20 cellular contexts compared by ENCODE assay signal in the genomic region with DNA sequence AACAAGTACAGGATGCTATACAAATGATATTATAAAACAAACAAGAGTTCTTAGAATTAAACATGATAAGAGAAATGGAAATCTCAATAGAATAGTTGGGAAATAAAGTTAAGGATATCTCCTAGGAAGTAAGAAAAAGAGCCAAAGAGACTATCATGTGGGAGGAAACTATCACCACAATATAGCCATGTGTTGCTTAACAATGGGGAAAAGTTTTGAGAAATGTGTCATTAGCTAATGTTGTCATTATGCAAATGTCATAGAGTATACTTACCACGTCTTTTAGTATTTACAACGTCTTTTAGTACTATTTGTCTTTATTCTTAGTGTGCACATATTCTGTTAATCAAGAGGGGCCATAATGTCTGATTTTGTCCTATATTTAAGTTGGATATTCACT. TPM values are rescaled to one million over a fixed set of nuclear protein-coding genes. Genes with fewer than 3 reads are reported as not detected.
A peak's percentile ranks its signal among the peaks of the same experiment; 100 is the strongest.
DNase-seq lines count a peak whose midpoint lies in the region; ATAC-seq, FAIRE-seq and TF ChIP-seq lines count a peak whose summit lies in the region.
"Had no signal": no experiment of that assay in that cellular context is flagged by ENCODE, and none has a peak within 500 bp of the region (broad histone marks: within the 10 kb centered on the region; RNA-seq: fewer than 3 reads in every experiment).

No MANE protein-coding gene starts in this region.

- intact Hi-C loops in PC-9 (cut with micrococcal nuclease; ENCODE audit: unreplicated experiment), result no loop called here
- intact Hi-C loops in K562 (cut with micrococcal nuclease), result no loop called here

- H3K4me1 ChIP-seq in PC-9 (replicated peaks; ENCODE audit: insufficient read depth) (peaks cover 6% of the 10 kb centered on the region), K562 (replicated peaks in 1 of 2; ENCODE audit: control insufficient read depth in 2 of 2, insufficient read depth in 2 of 2, low read length in 2 of 2) (peaks cover 6 to 8% of the 10 kb centered on the region in 2 experiments), smooth muscle cell (ENCODE audit: low read depth) (peaks cover under 1% of the 10 kb centered on the region)
- H3K4me1 ChIP-seq: BLaER1, Caco-2 had no signal

- TF ChIP-seq POLR2A in K562 (conservative IDR thresholded peaks at IDR 0.05), result no peak

- H4K20me1 ChIP-seq in PC-9 (ENCODE audit: insufficient read depth) (no peaks in the 10 kb centered on the region), K562 (replicated peaks; ENCODE audit: control insufficient read depth, insufficient read depth, low read length) (no peaks in the 10 kb centered on the region), smooth muscle cell (ENCODE audit: low read depth) (no peaks in the 10 kb centered on the region)
- H4K20me1 ChIP-seq: BLaER1 had no signal

- no peak for TF ChIP-seq RAD21 in K562 (CRISPR knock-in tag; conservative IDR thresholded peaks at IDR 0.05 in 1 of 2, IDR thresholded peaks at IDR 0.05 in 1 of 2)

- H3K27ac Mint-ChIP-seq in nephron progenitor cell, result no peak overlapping the region
- H3K27ac Mint-ChIP-seq: B cell; CD8-positive, alpha-beta T cell; GM23338; H9 had no signal

- H3K4me2 ChIP-seq in PC-9, result peak overlapping the region; percentile 45
- H3K4me2 ChIP-seq in K562 (ENCODE audit: insufficient read depth, low read length), result no peak overlapping the region
- H3K4me2 ChIP-seq in smooth muscle cell, result peak overlapping the region; percentile 4
- H3K4me2 ChIP-seq: BLaER1, GM23338 had no signal

- POLR2A ChIA-PET in PC-9 (lab: Charles Lee; ENCODE audit: unreplicated experiment) (interaction anchor here (0.8 kb wide), 1 partner anchor 16 kb away, joined by 11 read pairs; no protein-coding TSS in a partner anchor), K562 (lab: Yijun Ruan, JAX) (no interaction called here)

- WGBS in K562 (ENCODE audit: insufficient coverage, low coverage, missing lambda C conversion rate), result 3% methylated on average over 2 of the region's 2 CpGs
- WGBS in smooth muscle cell (ENCODE audit: low lambda C conversion rate), result 29% methylated on average over 2 of the region's 2 CpGs

- H3K79me2 ChIP-seq in PC-9 (ENCODE audit: low read depth) (no peaks in the 10 kb centered on the region), K562 (ENCODE audit: control insufficient read depth, insufficient read depth, low read length) (no peaks in the 10 kb centered on the region), smooth muscle cell (ENCODE audit: low read depth) (no peaks in the 10 kb centered on the region)

- no peak for TF ChIP-seq EP300 in K562 (IDR thresholded peaks at IDR 0.05; ENCODE audit: low read length)

- BruUV-seq in PC-9 (replicated peaks; lab: Mats Ljungman, UMichigan), result no TSS peak
- no TSS peak for BruUV-seq in K562 (replicated peaks; lab: Mats Ljungman, UMichigan)

- H3K36me3 Mint-ChIP-seq in nephron progenitor cell (ENCODE audit: low read depth), result no peaks in the 10 kb centered on the region
- H3K36me3 Mint-ChIP-seq: CD4-positive, CD25-positive, alpha-beta regulatory T cell; CD8-positive, alpha-beta T cell had no signal

- no peak for FAIRE-seq in K562 (lab: Jason Lieb, UNC)
- FAIRE-seq: G401.6, GM12878, GM19239 had no signal

- H3K4me3 Mint-ChIP-seq in nephron progenitor cell, result no peak overlapping the region
- H3K4me3 Mint-ChIP-seq: B cell; CD4-positive, CD25-positive, alpha-beta regulatory T cell; CD8-positive, alpha-beta T cell; GM23338; H9 had no signal

- CTCF ChIA-PET in PC-9 (lab: Charles Lee), result no interaction called here
- CTCF ChIA-PET in K562 (lab: Yijun Ruan, JAX; ENCODE audit: low intra/inter-chr PET ratio), result no interaction called here

- no peaks in the 10 kb centered on the region for H3K9me3 ChIP-seq in PC-9 (ENCODE audit: insufficient read depth, low read depth)
- H3K9me3 ChIP-seq in K562 (replicated peaks; ENCODE audit: control insufficient read depth, insufficient read depth, low read depth, low read length), result no peaks in the 10 kb centered on the region
- no peaks in the 10 kb centered on the region for H3K9me3 ChIP-seq in smooth muscle cell (replicated peaks; ENCODE audit: low read depth)
- H3K9me3 ChIP-seq: BLaER1, Caco-2 had no signal

- TF ChIP-seq CTCF in PC-9 (conservative IDR thresholded peaks at IDR 0.05) (no peak), K562 (IDR thresholded peaks at IDR 0.05 in 2 of 3, conservative IDR thresholded peaks at IDR 0.05 in 1 of 3; ENCODE audit: insufficient read depth in 2 of 3, low read depth in 1 of 3, low read length in 3 of 3) (no peak), epithelial cell of esophagus (IDR thresholded peaks at IDR 0.05; ENCODE audit: insufficient read depth, low read depth, low read length, missing control alignments) (no peak), smooth muscle cell (IDR thresholded peaks at IDR 0.05; ENCODE audit: borderline replicate concordance, insufficient read depth, poor library complexity, severe bottlenecking) (no peak), nephron progenitor cell (IDR thresholded peaks at IDR 0.05) (no peak)

- H3K9me1 ChIP-seq in K562 (ENCODE audit: control insufficient read depth, insufficient read depth, low read length), result no peaks in the 10 kb centered on the region

- H3K9me3 Mint-ChIP-seq in nephron progenitor cell, result peaks cover 6% of the 10 kb centered on the region
- H3K9me3 Mint-ChIP-seq: CD4-positive, CD25-positive, alpha-beta regulatory T cell; CD8-positive, alpha-beta T cell; GM23338 had no signal

- H3K4me1 Mint-ChIP-seq in nephron progenitor cell, result peaks cover 18% of the 10 kb centered on the region

- H3K27ac ChIP-seq in PC-9 (peak overlapping the region; percentile 38), K562 (ENCODE audit: extremely low read depth, low read depth, low read length) (no peak overlapping the region), smooth muscle cell (ENCODE audit: low read depth) (peak overlapping the region; percentile 28)
- H3K27ac ChIP-seq: BLaER1, C4-2B had no signal

- in situ Hi-C loops in K562 (cut with MboI), result no loop called here

- DNase-seq in PC-9 (no peak), K562 (ENCODE audit: extremely low read depth in 1 of 4, low spot score in 3 of 4) (no peak), epithelial cell of esophagus (ENCODE audit: low read depth) (peak; percentile 49), smooth muscle cell (lab: John Stamatoyannopoulos, UW; ENCODE audit: unreplicated experiment) (no peak), nephron progenitor cell (no peak)
- no peak for DNase-seq in effector CD4-positive, alpha-beta T cell
- DNase-seq: Caco-2; CD4-positive, CD25-positive, alpha-beta regulatory T cell; CD8-positive, alpha-beta T cell; DMS153; DND-41; H9 had no signal

- ATAC-seq in K562, result no peak
- ATAC-seq: CD8-positive, alpha-beta T cell; GM12878; GM23338; HCT116 had no signal

- H3K9ac ChIP-seq in K562 (ENCODE audit: insufficient read depth in 1 of 2, low read depth in 2 of 2, low read length in 2 of 2) (no peak overlapping the region), smooth muscle cell (ENCODE audit: low read depth) (no peak overlapping the region)
- H3K9ac ChIP-seq: BLaER1 had no signal

- H3K4me3 ChIP-seq in PC-9 (peak overlapping the region; percentile 10; the same call in 1 of the 2 replicates), K562 (no peak overlapping the region), epithelial cell of esophagus (ENCODE audit: low read length) (no peak overlapping the region), smooth muscle cell (no peak overlapping the region)
- H3K4me3 ChIP-seq: BLaER1, GM12878, GM23338 had no signal

- no peaks in the 10 kb centered on the region for H3K36me3 ChIP-seq in PC-9 (ENCODE audit: low read depth)
- H3K36me3 ChIP-seq in K562 (ENCODE audit: control insufficient read depth, insufficient read depth, low read length), result no peaks in the 10 kb centered on the region
- H3K36me3 ChIP-seq in smooth muscle cell (ENCODE audit: low read depth), result no peaks in the 10 kb centered on the region
- H3K36me3 ChIP-seq: BLaER1 had no signal

- H2AFZ ChIP-seq in PC-9 (no peak overlapping the region), K562 (ENCODE audit: low read depth, low read length) (no peak overlapping the region), smooth muscle cell (ENCODE audit: low read depth) (no peak overlapping the region)
- H2AFZ ChIP-seq: GM23338 had no signal

- H3F3A ChIP-seq in PC-9 (ENCODE audit: insufficient read depth, low read depth) (0 out of 2 replicates have a peak, but pooled peaks cover 9% of the 10 kb centered on the region), smooth muscle cell (ENCODE audit: low read depth) (no peaks in the 10 kb centered on the region)

- H3K9me2 ChIP-seq in PC-9 (ENCODE audit: insufficient read depth), result no peaks in the 10 kb centered on the region

- H3K27me3 ChIP-seq in PC-9 (ENCODE audit: insufficient read depth, low read depth) (no peaks in the 10 kb centered on the region), K562 (ENCODE audit: control insufficient read depth in 2 of 2, insufficient read depth in 2 of 2, low read length in 2 of 2) (no peaks in the 10 kb centered on the region), smooth muscle cell (ENCODE audit: low read depth) (no peaks in the 10 kb centered on the region)
- H3K27me3 ChIP-seq: BLaER1 had no signal

- H3K27me3 Mint-ChIP-seq in nephron progenitor cell (ENCODE audit: low read depth, poor library complexity), result peaks cover 19% of the 10 kb centered on the region

TF ChIP-seq in K562, 482 proteins besides CTCF, POLR2A, EP300 and RAD21 (continues in another document):
- TF ChIP-seq CEBPG (CRISPR knock-in tag; IDR thresholded peaks at IDR 0.05) (no peak), CEBPG (tag; conservative IDR thresholded peaks at IDR 0.05 in 1 of 2, IDR thresholded peaks at IDR 0.05 in 1 of 2) (peak in 1 of 2 experiments; percentile 68; a peak in 2 of 4 replicates), XRCC3 (IDR thresholded peaks at IDR 0.05) (no peak)

RNA-seq across cellular contexts. Expression of gene ZNF641, which starts 58.7 kb away (rescaled TPM):
- total RNA-seq in PC-9 (2021) (1.4 and 2.5 TPM in 2 replicates), K562 (2014; rRNA removed) (11.3 and 12.2 TPM in 2 replicates), K562 (2014; rRNA removed; fragmentation: Illumina TruSeq; extraction: Trizol) (10.5 and 12.3 TPM in 2 replicates), K562 (2015; rRNA removed; fragmentation: Illumina TruSeq; extraction: Trizol) (13.6 and 15.6 TPM in 2 replicates), K562 (2021) (10.3 and 13.2 TPM in 2 replicates), smooth muscle cell (28.1 and 61.4 TPM in 2 replicates)
- total RNA-seq in K562 (2011; cell fraction: chromatin; rRNA removed; ENCODE audit: low replicate concordance), result 13.0 and 13.7 TPM in 2 replicates
- 12.0 and 12.5 TPM in 2 replicates for total RNA-seq in K562 (2011; cell fraction: nucleolus; rRNA removed)
- 12.7 and 17.8 TPM in 2 replicates for total RNA-seq in K562 (2011; cell fraction: nucleoplasm; rRNA removed)
- polyA plus RNA-seq in K562 (2011; rRNA removed) (3.4 and 9.2 TPM in 2 replicates), K562 (2014; fragmentation: Illumina TruSeq; extraction: Trizol) (8.8 and 10.8 TPM in 2 replicates), K562 (2014; fragmentation: Nextera tagmentation; extraction: Ambion mirVana) (1 to 10 TPM; 2.5 to 3.0 TPM), K562 (2014; rRNA removed) (6.9 and 7.4 TPM in 2 replicates), smooth muscle cell (19.4 and 22.6 TPM in 2 replicates)
- 2.5 and 5.0 TPM in 2 replicates for polyA plus RNA-seq in K562 (2011; cell fraction: cytosol; rRNA removed)
- 7.7 and 17.1 TPM in 2 replicates for polyA plus RNA-seq in K562 (2011; cell fraction: nucleus; rRNA removed)
- polyA plus RNA-seq in K562 (2012), result 9.2 and 14.9 TPM in 2 replicates
- polyA minus RNA-seq in K562 (2011; rRNA and poly(A)+ RNA removed), result 12.0 and 12.8 TPM in 2 replicates
- 5.4 and 6.0 TPM in 2 replicates for polyA minus RNA-seq in K562 (2011; cell fraction: cytosol; rRNA and poly(A)+ RNA removed)
- polyA minus RNA-seq in K562 (2011; cell fraction: nucleus; rRNA and poly(A)+ RNA removed), result 13.3 and 16.8 TPM in 2 replicates
